Comparison of ENCODE assay signal across 8 cellular contexts in genomic region chr4:145619639-145619996, GRCh38. TPM values are rescaled to one million over a fixed set of nuclear protein-coding genes. Genes with fewer than 3 reads are reported as not detected.
DNase-seq lines count a peak whose midpoint lies in the region; ATAC-seq and TF ChIP-seq lines count a peak whose summit lies in the region.

No MANE protein-coding gene starts in this region.

- H3K79me2 ChIP-seq in DOHH2 (ENCODE audit: control insufficient read depth, low read length) = peaks cover 36% of the 10 kb centered on the region

- H3K9me2 ChIP-seq in DOHH2 (replicated peaks; ENCODE audit: control insufficient read depth, low read length) = no peaks in the 10 kb centered on the region

- H3K4me3 ChIP-seq in DOHH2 (ENCODE audit: low read length) (peak overlapping the region; percentile 90), endocrine pancreas (ENCODE audit: control insufficient read depth, insufficient read depth, low read length) (peak overlapping the region; percentile 85)

- ATAC-seq in GM21528 (IDR thresholded peaks at IDR 0.05; ENCODE audit: low FRiP score, unreplicated experiment) = peak; percentile 56
- peak; percentile 66 to 71 for ATAC-seq in activated CD4-positive, CD25-positive, alpha-beta regulatory T cell treated with anti-CD3 and anti-CD28 coated beads, Interleukin-2, amount 50 U/mL, for 24 hours
- ATAC-seq in stimulated activated naive CD8-positive, alpha-beta T cell treated with anti-CD3 and anti-CD28 coated beads, Interleukin-15, Interleukin-2, amounts not matched to agents 100 U/mL and 50 U/mL, for 24 hours = peak; percentile 70

- peaks cover 32% of the 10 kb centered on the region for H3K4me1 ChIP-seq in DOHH2 (ENCODE audit: control insufficient read depth, low read length)
- peaks cover 8% of the 10 kb centered on the region for H3K4me1 ChIP-seq in endocrine pancreas (ENCODE audit: control insufficient read depth, insufficient read depth, low read length)

- peak overlapping the region; percentile 78 for H3K4me2 ChIP-seq in DOHH2 (ENCODE audit: low read length)

- 0 out of 2 replicates have a peak, but pooled peaks cover 8% of the 10 kb centered on the region for H3F3A ChIP-seq in DOHH2 (ENCODE audit: control insufficient read depth, insufficient read depth)

- DNase-seq in HuH-7 (ENCODE audit: low spot score) (peak; percentile 55), mucosa of gallbladder (ENCODE audit: low spot score) (peak; percentile 73), SIG-M5 (lab: John Stamatoyannopoulos, UW) (no peak)
- DNase-seq in stimulated activated naive CD8-positive, alpha-beta T cell treated with anti-CD3 and anti-CD28 coated beads, Interleukin-15, Interleukin-2, amounts not matched to agents 100 U/mL and 50 U/mL, for 24 hours = peak; percentile 64

- peak overlapping the region; percentile 88 for H3K27ac ChIP-seq in DOHH2 (ENCODE audit: low read depth, low read length)

- peak overlapping the region; percentile 55 for H3K9ac ChIP-seq in endocrine pancreas (ENCODE audit: control insufficient read depth, insufficient read depth, low read length)

- peaks cover 21% of the 10 kb centered on the region for H3K36me3 ChIP-seq in DOHH2 (ENCODE audit: control insufficient read depth, low read length)
- H3K36me3 ChIP-seq in endocrine pancreas (ENCODE audit: control insufficient read depth, insufficient read depth, low read length) = no peaks in the 10 kb centered on the region

- H3K9me3 ChIP-seq in DOHH2 (ENCODE audit: control insufficient read depth, insufficient read depth, low read length) = peaks cover 7% of the 10 kb centered on the region; the same call in 1 of the 2 replicates
- no peaks in the 10 kb centered on the region for H3K9me3 ChIP-seq in endocrine pancreas (ENCODE audit: control insufficient read depth, low read length)

- no peaks in the 10 kb centered on the region for H4K20me1 ChIP-seq in DOHH2 (ENCODE audit: control insufficient read depth, insufficient read depth, low read depth, low read length)

- H3K27me3 ChIP-seq in DOHH2 (ENCODE audit: control insufficient read depth, low read length) (no peaks in the 10 kb centered on the region), endocrine pancreas (ENCODE audit: control insufficient read depth, insufficient read depth, low read length) (no peaks in the 10 kb centered on the region)

- peak; percentile 8 for TF ChIP-seq CTCF in DOHH2 (IDR thresholded peaks at IDR 0.05; ENCODE audit: low read depth, low read length, poor library complexity, severe bottlenecking)

RNA-seq across cellular contexts. Expression of gene MMAA, which starts 0.4 kb away (rescaled TPM):
- 17.3 TPM for total RNA-seq in mucosa of gallbladder
